8 cellular contexts compared by ENCODE assay signal in the genomic region with DNA sequence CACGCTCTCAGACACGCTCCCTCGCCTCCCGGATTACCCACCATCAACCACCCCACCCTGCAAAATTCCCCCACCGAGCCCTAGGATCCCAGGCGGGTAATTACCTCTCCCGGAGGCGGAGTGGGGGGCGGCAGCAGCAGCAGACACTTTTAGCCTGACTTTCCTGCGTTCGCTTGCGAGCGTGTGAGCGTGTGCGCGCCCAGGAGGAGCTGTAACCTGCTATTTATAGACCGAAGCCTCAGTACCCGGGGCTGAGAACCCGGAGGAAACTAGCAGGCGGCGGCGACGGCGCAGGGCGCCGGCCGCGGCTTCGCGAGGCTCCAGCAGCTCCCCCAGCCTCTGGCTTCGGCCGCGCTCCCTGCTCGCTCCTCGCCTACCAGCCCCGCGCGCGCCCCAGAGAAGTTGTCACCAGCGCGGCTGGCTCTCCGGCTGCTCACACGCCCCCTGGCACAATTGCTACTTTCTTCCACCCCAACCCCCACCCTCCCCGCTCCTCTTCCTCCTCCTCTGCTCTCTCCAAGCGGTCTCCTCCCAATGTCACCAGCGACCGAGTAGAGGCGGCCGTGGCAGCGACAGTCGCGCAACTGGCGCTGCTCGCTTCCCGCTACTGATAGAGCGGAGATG. TPM values are rescaled to one million over a fixed set of nuclear protein-coding genes. Genes with fewer than 3 reads are reported as not detected.
A peak's percentile ranks its signal among the peaks of the same experiment; 100 is the strongest.
DNase-seq lines count a peak whose midpoint lies in the region; ATAC-seq and TF ChIP-seq lines count a peak whose summit lies in the region.

A gene (minus strand): TSS at position 197 of the 624 bp plus-strand sequence.

- peaks cover 38% of the 10 kb centered on the region for H3K27me3 Mint-ChIP-seq in activated CD8-positive, alpha-beta T cell treated with anti-CD3 and anti-CD28 coated beads, Interleukin-2, amount 10 ng/mL, durations not matched to agents 7 days and 5 days (ENCODE audit: low read depth)

- peak within 1 kb of the TSS; percentile 84 for H3K4me3 Mint-ChIP-seq in activated CD8-positive, alpha-beta T cell treated with anti-CD3 and anti-CD28 coated beads, Interleukin-2, amount 10 ng/mL, durations not matched to agents 7 days and 5 days

- TF ChIP-seq CTCF in MM.1S (IDR thresholded peaks at IDR 0.05; ENCODE audit: low read length): no peak

- H2AFZ ChIP-seq in MM.1S (ENCODE audit: low read length): peak within 1 kb of the TSS; percentile 90

- H3K4me1 Mint-ChIP-seq in activated CD8-positive, alpha-beta T cell treated with anti-CD3 and anti-CD28 coated beads, Interleukin-2, amount 10 ng/mL, durations not matched to agents 7 days and 5 days (ENCODE audit: low read depth): peaks cover 17% of the 10 kb centered on the region

- no peaks in the 10 kb centered on the region for H3K9me3 Mint-ChIP-seq in activated CD8-positive, alpha-beta T cell treated with anti-CD3 and anti-CD28 coated beads, Interleukin-2, amount 10 ng/mL, durations not matched to agents 7 days and 5 days (ENCODE audit: insufficient read depth)

- H3K4me3 ChIP-seq in MM.1S (ENCODE audit: low read length): peak within 1 kb of the TSS; percentile 69

- H3K27me3 ChIP-seq in MM.1S (replicated peaks; ENCODE audit: insufficient read depth, low read length): 0 out of 2 replicates have a peak, but pooled peaks cover 7% of the 10 kb centered on the region

- DNase-seq in DMS 273 (lab: John Stamatoyannopoulos, UW; ENCODE audit: unreplicated experiment): peak; percentile 36
- DNase-seq in DMS 273 treated with DMSO at 0.1 percent for 48 hours (lab: John Stamatoyannopoulos, UW): no peak
- DNase-seq in MM.1S: peak; percentile 71
- DNase-seq in activated CD8-positive, alpha-beta T cell treated with anti-CD3 and anti-CD28 coated beads, Interleukin-2, amount 10 ng/mL, durations not matched to agents 7 days and 5 days: peak; percentile 70
- peak; percentile 0 for DNase-seq in effector CD8-positive, alpha-beta T cell (lab: John Stamatoyannopoulos, UW)
- DNase-seq in lung microvascular endothelial cell (ENCODE audit: low read depth in 2 of 2): peak; percentile 27 to 36
- peak; percentile 35 to 39 for DNase-seq in stimulated activated CD4-positive, alpha-beta T cell treated with anti-CD3 and anti-CD28 coated beads, Interleukin-4, amount 100 ng/mL, for 48 hours (ENCODE audit: low read depth in 2 of 2)

- H3K9ac ChIP-seq in MM.1S (ENCODE audit: low read length): no peak within 1 kb of the TSS

- ATAC-seq in activated CD8-positive, alpha-beta T cell treated with anti-CD3 and anti-CD28 coated beads, Interleukin-2, amount 10 ng/mL, durations not matched to agents 7 days and 5 days: peak; percentile 77
- no peak for ATAC-seq in HG02852 (IDR thresholded peaks at IDR 0.05; ENCODE audit: unreplicated experiment)

- no peaks in the 10 kb centered on the region for H4K20me1 ChIP-seq in MM.1S (ENCODE audit: insufficient read depth, low read length)

- no peaks in the 10 kb centered on the region for H3K4me1 ChIP-seq in MM.1S (ENCODE audit: low read length)

- no peak within 1 kb of the TSS for H3K27ac Mint-ChIP-seq in activated CD8-positive, alpha-beta T cell treated with anti-CD3 and anti-CD28 coated beads, Interleukin-2, amount 10 ng/mL, durations not matched to agents 7 days and 5 days

- H3K4me2 ChIP-seq in MM.1S (ENCODE audit: low read depth, low read length): peak within 1 kb of the TSS; percentile 100

- CTCF ChIA-PET in activated CD8-positive, alpha-beta T cell treated with anti-CD3 and anti-CD28 coated beads, Interleukin-2, amount 10 ng/mL, durations not matched to agents 7 days and 5 days (lab: Charles Lee): interaction anchor here (0.6 to 2.7 kb wide), 6 partner anchors 12 to 1539 kb away, joined by 3 to 8 read pairs (median 4); no protein-coding TSS in a partner anchor

- H3F3A ChIP-seq in MM.1S (ENCODE audit: insufficient read depth, low read length): no peaks in the 10 kb centered on the region

- H3K36me3 Mint-ChIP-seq in activated CD8-positive, alpha-beta T cell treated with anti-CD3 and anti-CD28 coated beads, Interleukin-2, amount 10 ng/mL, durations not matched to agents 7 days and 5 days (ENCODE audit: low read depth): no peaks in the 10 kb centered on the region

- H3K36me3 ChIP-seq in MM.1S (replicated peaks; ENCODE audit: insufficient read depth, low read length): no peaks in the 10 kb centered on the region

- H3K27ac ChIP-seq in MM.1S (ENCODE audit: low read length): no peak within 1 kb of the TSS

- POLR2A ChIA-PET in activated CD8-positive, alpha-beta T cell treated with anti-CD3 and anti-CD28 coated beads, Interleukin-2, amount 10 ng/mL, durations not matched to agents 7 days and 5 days (lab: Charles Lee): no interaction called here

- H3K9me3 ChIP-seq in MM.1S (replicated peaks; ENCODE audit: insufficient read depth, low read length): no peaks in the 10 kb centered on the region

- H3K9me2 ChIP-seq in MM.1S (replicated peaks; ENCODE audit: insufficient read depth, low read length): no peaks in the 10 kb centered on the region

- no peaks in the 10 kb centered on the region for H3K79me2 ChIP-seq in MM.1S (ENCODE audit: low read length)

RNA-seq across cellular contexts. Expression of the gene that starts here (rescaled TPM):
- total RNA-seq in activated CD8-positive, alpha-beta T cell treated with anti-CD3 and anti-CD28 coated beads, Interleukin-2, amount 10 ng/mL, durations not matched to agents 7 days and 5 days: 10 to 100 TPM; 43.7 to 44.7 TPM
- total RNA-seq in lung microvascular endothelial cell: 11.3 and 33.5 TPM in 2 replicates
